In the genomic region with DNA sequence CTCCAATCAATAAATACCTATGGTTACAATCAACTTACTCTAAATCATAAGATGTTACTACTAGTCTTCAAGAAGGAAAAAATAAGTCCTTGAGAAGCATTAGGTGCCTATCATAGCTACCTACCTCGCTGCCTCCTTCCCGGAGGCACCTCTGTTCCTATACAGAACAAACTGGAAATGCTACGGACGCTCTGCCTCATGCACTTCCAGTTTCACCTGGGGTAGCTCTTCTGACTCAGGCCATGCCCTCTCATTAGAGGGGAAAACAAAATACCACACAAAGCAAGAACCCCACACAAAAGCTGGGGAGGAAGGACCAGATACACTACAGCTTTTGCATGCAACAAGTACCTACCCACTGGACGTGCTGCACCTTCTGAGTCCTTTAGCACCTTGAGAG, we compare ENCODE assay signal across 1 cellular context.
TF ChIP-seq lines count a peak whose summit lies in the region.

No MANE protein-coding gene starts in this region.

TF ChIP-seq in IMR-90, 13 proteins besides CTCF, POLR2A, EP300 and RAD21:
- TF ChIP-seq, protein P1, sequence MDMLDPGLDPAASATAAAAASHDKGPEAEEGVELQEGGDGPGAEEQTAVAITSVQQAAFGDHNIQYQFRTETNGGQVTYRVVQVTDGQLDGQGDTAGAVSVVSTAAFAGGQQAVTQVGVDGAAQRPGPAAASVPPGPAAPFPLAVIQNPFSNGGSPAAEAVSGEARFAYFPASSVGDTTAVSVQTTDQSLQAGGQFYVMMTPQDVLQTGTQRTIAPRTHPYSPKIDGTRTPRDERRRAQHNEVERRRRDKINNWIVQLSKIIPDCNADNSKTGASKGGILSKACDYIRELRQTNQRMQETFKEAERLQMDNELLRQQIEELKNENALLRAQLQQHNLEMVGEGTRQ (IDR thresholded peaks at IDR 0.05; ENCODE audit: low read depth, low read length): no peak
- TF ChIP-seq CHD1 (IDR thresholded peaks at IDR 0.05; ENCODE audit: low read depth, low read length) (no peak), MAFK (IDR thresholded peaks at IDR 0.05; ENCODE audit: low read depth, low read length) (no peak), RCOR1 (IDR thresholded peaks at IDR 0.05; ENCODE audit: insufficient replicate concordance, low read length) (no peak), RFX5 (IDR thresholded peaks at IDR 0.05; ENCODE audit: low read depth, low read length) (no peak), BHLHE40 (IDR thresholded peaks at IDR 0.05; ENCODE audit: low read depth, low read length) (no peak), MXI1 (IDR thresholded peaks at IDR 0.05; ENCODE audit: borderline replicate concordance, low read depth, low read length) (no peak), MAZ (IDR thresholded peaks at IDR 0.05; ENCODE audit: borderline replicate concordance, low read depth, low read length) (no peak), CEBPB (IDR thresholded peaks at IDR 0.05; ENCODE audit: low read depth, low read length) (no peak), FOS (IDR thresholded peaks at IDR 0.05; ENCODE audit: low read depth, low read length) (no peak), NFE2L2 (IDR thresholded peaks at IDR 0.05; ENCODE audit: low read depth, low read length) (no peak), SMC3 (IDR thresholded peaks at IDR 0.05; ENCODE audit: low read depth, low read length) (no peak)
- TF ChIP-seq, protein P2, sequence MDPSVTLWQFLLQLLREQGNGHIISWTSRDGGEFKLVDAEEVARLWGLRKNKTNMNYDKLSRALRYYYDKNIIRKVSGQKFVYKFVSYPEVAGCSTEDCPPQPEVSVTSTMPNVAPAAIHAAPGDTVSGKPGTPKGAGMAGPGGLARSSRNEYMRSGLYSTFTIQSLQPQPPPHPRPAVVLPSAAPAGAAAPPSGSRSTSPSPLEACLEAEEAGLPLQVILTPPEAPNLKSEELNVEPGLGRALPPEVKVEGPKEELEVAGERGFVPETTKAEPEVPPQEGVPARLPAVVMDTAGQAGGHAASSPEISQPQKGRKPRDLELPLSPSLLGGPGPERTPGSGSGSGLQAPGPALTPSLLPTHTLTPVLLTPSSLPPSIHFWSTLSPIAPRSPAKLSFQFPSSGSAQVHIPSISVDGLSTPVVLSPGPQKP (IDR thresholded peaks at IDR 0.05; ENCODE audit: borderline replicate concordance, low read depth, low read length): no peak
